Comparison of ENCODE assay signal across 1 cellular context in the genomic region with DNA sequence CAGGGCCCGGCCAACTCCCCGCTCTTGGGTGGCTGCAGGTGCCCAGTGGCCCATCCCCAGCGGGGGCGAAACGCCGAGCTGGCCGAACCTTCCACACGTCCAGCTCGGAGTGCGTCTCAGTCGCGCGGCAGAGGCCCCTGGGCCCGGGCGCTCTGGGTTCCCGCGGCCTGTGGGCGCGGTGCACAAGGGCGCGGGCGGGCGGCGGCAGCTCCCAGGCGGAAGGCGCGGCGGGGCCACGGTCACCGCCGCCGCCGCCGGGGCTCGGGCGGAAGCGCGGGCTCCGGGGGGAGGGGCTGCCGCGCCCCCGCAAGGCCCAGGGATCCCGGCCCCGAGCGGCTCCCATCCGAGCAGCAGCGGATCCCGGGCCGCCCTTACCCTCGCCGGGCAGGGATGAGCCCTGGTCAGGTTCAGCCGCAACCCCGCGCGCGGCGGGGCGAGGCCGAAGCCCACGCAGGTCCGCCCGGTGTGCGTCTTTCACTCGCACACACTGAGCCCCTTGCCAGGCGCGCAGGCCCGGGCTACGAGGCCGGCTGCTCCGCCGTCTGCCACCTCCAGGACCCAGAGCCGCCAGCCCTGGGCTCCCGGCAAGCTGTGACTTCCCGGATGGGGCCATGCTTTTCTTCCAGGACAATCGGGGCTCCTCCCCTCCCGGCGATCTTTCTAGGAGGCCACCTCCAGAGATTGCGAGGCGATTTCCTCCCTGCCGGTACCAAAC.
TF ChIP-seq lines count a peak whose summit lies in the region.

No MANE protein-coding gene starts in this region.

TF ChIP-seq in HEK293, 187 proteins besides CTCF, POLR2A, EP300 and RAD21 (continued from another document):
- TF ChIP-seq, protein P1, sequence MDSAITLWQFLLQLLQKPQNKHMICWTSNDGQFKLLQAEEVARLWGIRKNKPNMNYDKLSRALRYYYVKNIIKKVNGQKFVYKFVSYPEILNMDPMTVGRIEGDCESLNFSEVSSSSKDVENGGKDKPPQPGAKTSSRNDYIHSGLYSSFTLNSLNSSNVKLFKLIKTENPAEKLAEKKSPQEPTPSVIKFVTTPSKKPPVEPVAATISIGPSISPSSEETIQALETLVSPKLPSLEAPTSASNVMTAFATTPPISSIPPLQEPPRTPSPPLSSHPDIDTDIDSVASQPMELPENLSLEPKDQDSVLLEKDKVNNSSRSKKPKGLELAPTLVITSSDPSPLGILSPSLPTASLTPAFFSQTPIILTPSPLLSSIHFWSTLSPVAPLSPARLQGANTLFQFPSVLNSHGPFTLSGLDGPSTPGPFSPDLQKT (IDR thresholded peaks at IDR 0.05; ENCODE audit: borderline replicate concordance, low read depth, low read length) = no peak
- TF ChIP-seq ZNF747 (tag by site-specific recombination; IDR thresholded peaks at IDR 0.05) = no peak
- no peak for TF ChIP-seq ZNF169 (tag by site-specific recombination; IDR thresholded peaks at IDR 0.05)
- TF ChIP-seq PRDM1 (tag by site-specific recombination; IDR thresholded peaks at IDR 0.05) = no peak
- TF ChIP-seq ZSCAN23 (tag by site-specific recombination; IDR thresholded peaks at IDR 0.05) = no peak
- TF ChIP-seq ZNF174 (tag by site-specific recombination; IDR thresholded peaks at IDR 0.05) = no peak
- no peak for TF ChIP-seq ZNF366 (tag by site-specific recombination; conservative IDR thresholded peaks at IDR 0.05)
- TF ChIP-seq ZBTB8A (tag by site-specific recombination; IDR thresholded peaks at IDR 0.05) = peak; percentile 89
- no peak for TF ChIP-seq TCF7L2 (IDR thresholded peaks at IDR 0.05; ENCODE audit: borderline replicate concordance, low read depth, low read length)
- TF ChIP-seq KLF7 (tag by site-specific recombination; IDR thresholded peaks at IDR 0.05; ENCODE audit: borderline replicate concordance) = no peak
- TF ChIP-seq SP2 (tag by site-specific recombination; IDR thresholded peaks at IDR 0.05) = peak; percentile 18; the same call in 1 of the 2 replicates
- TF ChIP-seq ZNF211 (tag by site-specific recombination; IDR thresholded peaks at IDR 0.05; ENCODE audit: low read depth) = no peak
- TF ChIP-seq ZXDB (tag by site-specific recombination; IDR thresholded peaks at IDR 0.05) = peak; percentile 50
